In genomic region chr16:609984-610383, GRCh38 we compare ENCODE assay signal across 18 cellular contexts. TPM values are rescaled to one million over a fixed set of nuclear protein-coding genes. Genes with fewer than 3 reads are reported as not detected.
A peak's percentile ranks its signal among the peaks of the same experiment; 100 is the strongest.
DNase-seq lines count a peak whose midpoint lies in the region; ATAC-seq, FAIRE-seq and TF ChIP-seq lines count a peak whose summit lies in the region.
"Had no signal": no experiment of that assay in that cellular context is flagged by ENCODE, and none has a peak within 500 bp of the region (broad histone marks: within the 10 kb centered on the region; RNA-seq: fewer than 3 reads in every experiment).

No MANE protein-coding gene starts in this region.

- H3K27me3 ChIP-seq in cardiac muscle cell (no peaks in the 10 kb centered on the region), neutrophil (no peaks in the 10 kb centered on the region)

- no peak overlapping the region for H3K9ac ChIP-seq in kidney (ENCODE audit: low read length in 2 of 2)

- DNase-seq in cardiac muscle cell (ENCODE audit: low read depth in 1 of 2, low spot score in 1 of 2) = no peak
- no peak for DNase-seq in Right ventricle myocardium superior
- no peak for DNase-seq in left colon
- DNase-seq in stimulated activated CD4-positive, alpha-beta T cell treated with anti-CD3 and anti-CD28 coated beads, Interleukin-15, amount 100 ng/mL, for 24 hours = no peak
- DNase-seq in NCI-H774 (lab: John Stamatoyannopoulos, UW) = no peak
- no peak for DNase-seq in germinal center (ENCODE audit: low spot score)
- no peak for DNase-seq in kidney
- DNase-seq: DMS153, EL, Kasumi-1, NCI-H1105 treated with DMSO at 0.1 percent for 48 hours, NCI-H187 treated with DMSO at 0.1 percent for 48 hours, NCI-H446 had no signal

- H3K36me3 ChIP-seq in cardiac muscle cell (no peaks in the 10 kb centered on the region), neutrophil (peaks cover 13% of the 10 kb centered on the region), kidney (ENCODE audit: control insufficient read depth in 1 of 2, insufficient read depth in 2 of 2, low read length in 2 of 2) (peaks cover 4 to 5% of the 10 kb centered on the region in 2 donors)
- H3K36me3 ChIP-seq: HAP-1 had no signal

- no peak for FAIRE-seq in kidney (lab: Jason Lieb, UNC)
- FAIRE-seq: RCC 7860 had no signal

- H3K4me3 ChIP-seq in cardiac muscle cell (no peak overlapping the region), neutrophil (ENCODE audit: low read depth in 1 of 2, low read length in 1 of 2) (no peak overlapping the region), kidney (ENCODE audit: low read length in 2 of 2) (no peak overlapping the region)
- H3K4me3 ChIP-seq: HAP-1 had no signal

- no peaks in the 10 kb centered on the region for H3K4me1 ChIP-seq in cardiac muscle cell (ENCODE audit: low read depth)
- no peaks in the 10 kb centered on the region for H3K4me1 ChIP-seq in neutrophil (ENCODE audit: control insufficient read depth in 1 of 2, insufficient read depth in 1 of 2, low read depth in 1 of 2, low read length in 1 of 2)
- H3K4me1 ChIP-seq in kidney (ENCODE audit: control insufficient read depth in 1 of 2, insufficient read depth in 1 of 2, low read depth in 1 of 2, low read length in 2 of 2) = peaks cover 0 to 5% of the 10 kb centered on the region in 2 donors
- H3K4me1 ChIP-seq: HAP-1 had no signal

- intact Hi-C loops in Right ventricle myocardium superior (cut with DNase I) (no loop called here), left colon (cut with DNase I, micrococcal nuclease) (no loop called here), kidney (cut with DNase I) (no loop called here)

- ATAC-seq in Right ventricle myocardium superior (ENCODE audit: poor library complexity) (no peak), left colon (peak; percentile 26)

- H3K27ac ChIP-seq in cardiac muscle cell (peak overlapping the region; percentile 57), neutrophil (peak overlapping the region; percentile 15), kidney (ENCODE audit: low read depth in 2 of 2, low read length in 2 of 2) (no peak overlapping the region)
- H3K27ac ChIP-seq: C4-2B had no signal

- TF ChIP-seq CTCF in cardiac muscle cell (IDR thresholded peaks at IDR 0.05; ENCODE audit: low read depth, low read length) = no peak
- no peak for TF ChIP-seq CTCF in neutrophil (IDR thresholded peaks at IDR 0.05)
- no peak for TF ChIP-seq CTCF in kidney (IDR thresholded peaks at IDR 0.05; ENCODE audit: borderline replicate concordance, extremely low read depth, insufficient read depth)

- H3K9me3 ChIP-seq in cardiac muscle cell (ENCODE audit: low read depth) = no peaks in the 10 kb centered on the region
- H3K9me3 ChIP-seq in neutrophil = no peaks in the 10 kb centered on the region
- H3K9me3 ChIP-seq in kidney (ENCODE audit: control insufficient read depth in 1 of 2, low read length in 2 of 2) = peaks cover 0 to 3% of the 10 kb centered on the region in 2 donors

RNA-seq across cellular contexts. Expression of gene RAB40C, which starts 20.1 kb away (rescaled TPM):
- total RNA-seq in cardiac muscle cell (40.7 and 45.9 TPM in 2 replicates), Right ventricle myocardium superior (11.0 TPM), left colon (10 to 100 TPM; 38.2 to 43.4 TPM), kidney (24.0 TPM)
- polyA plus RNA-seq in cardiac muscle cell (30.8 and 36.9 TPM in 2 replicates), kidney (ENCODE audit: insufficient read depth, low read depth, low replicate concordance) (18.1 TPM)

RNA-seq across cellular contexts. Expression of gene WFIKKN1, which starts 20.8 kb away (rescaled TPM):
- 85.8 and 125 TPM in 2 replicates for total RNA-seq in cardiac muscle cell
- polyA plus RNA-seq in cardiac muscle cell = 79.6 and 105 TPM in 2 replicates
- 0.13 TPM for total RNA-seq in Right ventricle myocardium superior
- total RNA-seq in left colon = 1 to 10 TPM in 1 of 2 donors, under 1 TPM in 1; 0.64 to 3.6 TPM
- total RNA-seq in kidney = 0.69 TPM
- 1.8 TPM for polyA plus RNA-seq in kidney (ENCODE audit: insufficient read depth, low read depth, low replicate concordance)
- total RNA-seq: A172 had no signal

RNA-seq across cellular contexts. Expression of gene METTL26, which starts 26.1 kb away (rescaled TPM):
- total RNA-seq in cardiac muscle cell (196 and 201 TPM in 2 replicates), Right ventricle myocardium superior (52.5 TPM), left colon (10 to 100 TPM; 42.0 to 52.0 TPM), kidney (44.2 TPM)
- polyA plus RNA-seq in cardiac muscle cell (153 and 181 TPM in 2 replicates), kidney (ENCODE audit: insufficient read depth, low read depth, low replicate concordance) (183 TPM)

RNA-seq across cellular contexts. Expression of gene MCRIP2, which starts 31.6 kb away (rescaled TPM):
- 123 and 144 TPM in 2 replicates for total RNA-seq in cardiac muscle cell
- polyA plus RNA-seq in cardiac muscle cell = 131 and 146 TPM in 2 replicates
- total RNA-seq in Right ventricle myocardium superior = 205 TPM
- total RNA-seq in left colon = 100 to 1,000 TPM in 1 of 2 donors, 10 to 100 TPM in 1; 98.5 to 161 TPM
- 36.9 TPM for total RNA-seq in kidney
- 265 TPM for polyA plus RNA-seq in kidney (ENCODE audit: insufficient read depth, low read depth, low replicate concordance)

RNA-seq across cellular contexts. Expression of gene WDR90, which starts 39.2 kb away (rescaled TPM):
- total RNA-seq in cardiac muscle cell (25.6 and 26.5 TPM in 2 replicates), Right ventricle myocardium superior (10.8 TPM), left colon (10 to 100 TPM; 28.3 to 57.6 TPM), kidney (51.6 TPM)
- polyA plus RNA-seq in cardiac muscle cell (28.1 and 32.3 TPM in 2 replicates), kidney (ENCODE audit: insufficient read depth, low read depth, low replicate concordance) (10.6 TPM)

Comparison
In these comparisons a context has a peak if more than half of its experiments do, and no peak if none do; other contexts are left out.
1. RNA of gene WFIKKN1, which starts 20.8 kb away (total RNA-seq): 85.8 to 125 TPM in cardiac muscle cell; 0.64 to 3.6 TPM in left colon, 0.69 TPM in kidney (single experiment) and 0.13 TPM in Right ventricle myocardium superior (single experiment); every median in the first group is over 10 times any median in the second.
2. H3K27ac ChIP-seq: peak in cardiac muscle cell (single experiment) and neutrophil (single experiment); none in kidney (0 of 2).